In genomic region chr2:148970393-148970792, GRCh38 we compare ENCODE assay signal across 30 cellular contexts.
"Had no signal": no experiment of that assay in that cellular context is flagged by ENCODE, and none has a peak within 500 bp of the region (broad histone marks: within the 10 kb centered on the region; RNA-seq: fewer than 3 reads in every experiment).

No MANE protein-coding gene starts in this region.

- H3K27me3 ChIP-seq: ascending aorta, brain microvascular endothelial cell, gastrocnemius medialis, pancreas, right atrium auricular region, tibial nerve had no signal

- ATAC-seq: gastrocnemius medialis, left colon, pancreas, psoas muscle had no signal

- FAIRE-seq: endometrium, kidney, pancreas, TTC549 had no signal

- H3K4me3 Mint-ChIP-seq: activated naive CD4-positive, alpha-beta T cell treated with anti-CD3 and anti-CD28 coated beads, Interleukin-2, amount 10 ng/mL, durations not matched to agents 7 days and 5 days; activated naive CD8-positive, alpha-beta T cell treated with anti-CD3 and anti-CD28 coated beads, Interleukin-2, amount 10 ng/mL, durations not matched to agents 7 days and 5 days; dendritic cell treated with granulocyte-macrophage colony-stimulating factor and Interleukin-4, amounts not matched to agents 40 ng/mL and 50 ng/mL, for 4 days; memory B cell had no signal

- H3K27ac Mint-ChIP-seq: activated naive CD4-positive, alpha-beta T cell treated with anti-CD3 and anti-CD28 coated beads, Interleukin-2, amount 10 ng/mL, durations not matched to agents 7 days and 5 days; activated naive CD8-positive, alpha-beta T cell treated with anti-CD3 and anti-CD28 coated beads, Interleukin-2, amount 10 ng/mL, durations not matched to agents 7 days and 5 days; dendritic cell treated with granulocyte-macrophage colony-stimulating factor and Interleukin-4, amounts not matched to agents 40 ng/mL and 50 ng/mL, for 4 days; memory B cell had no signal

- H3K36me3 ChIP-seq: ascending aorta, brain microvascular endothelial cell, esophagus squamous epithelium, gastrocnemius medialis, pancreas, right atrium auricular region, tibial nerve had no signal

- H3K27me3 Mint-ChIP-seq: activated naive CD4-positive, alpha-beta T cell treated with anti-CD3 and anti-CD28 coated beads, Interleukin-2, amount 10 ng/mL, durations not matched to agents 7 days and 5 days; activated naive CD8-positive, alpha-beta T cell treated with anti-CD3 and anti-CD28 coated beads, Interleukin-2, amount 10 ng/mL, durations not matched to agents 7 days and 5 days; dendritic cell treated with granulocyte-macrophage colony-stimulating factor and Interleukin-4, amounts not matched to agents 40 ng/mL and 50 ng/mL, for 4 days; memory B cell had no signal

- H3K4me3 ChIP-seq: ascending aorta, esophagus squamous epithelium, gastrocnemius medialis, pancreas, psoas muscle, right atrium auricular region, tibial nerve had no signal

- H3K9me3 ChIP-seq: ascending aorta, esophagus squamous epithelium, gastrocnemius medialis, pancreas, psoas muscle, right atrium auricular region, tibial nerve had no signal

- H3K4me1 ChIP-seq: ascending aorta, gastrocnemius medialis, pancreas, psoas muscle, right atrium auricular region had no signal

- H3K9me3 Mint-ChIP-seq: activated naive CD4-positive, alpha-beta T cell treated with anti-CD3 and anti-CD28 coated beads, Interleukin-2, amount 10 ng/mL, durations not matched to agents 7 days and 5 days; dendritic cell treated with granulocyte-macrophage colony-stimulating factor and Interleukin-4, amounts not matched to agents 40 ng/mL and 50 ng/mL, for 4 days; memory B cell; nephron had no signal

- H3K27ac ChIP-seq: ascending aorta, brain microvascular endothelial cell, epithelial cell of prostate, esophagus squamous epithelium, gastrocnemius medialis, pancreas, psoas muscle, right atrium auricular region, tibial nerve, VCaP had no signal

- DNase-seq: activated CD4-positive, alpha-beta T cell treated with anti-CD3 and anti-CD28 coated beads for 4 hours; activated CD4-positive, alpha-beta T cell treated with anti-CD3 and anti-CD28 coated beads, Interleukin-2, amount 50 U/mL, for 4 hours; activated CD8-positive, alpha-beta memory T cell treated with anti-CD3 and anti-CD28 coated beads for 24 hours; activated CD8-positive, alpha-beta memory T cell treated with anti-CD3 and anti-CD28 coated beads, Interleukin-2, amount 50 U/mL, for 4 hours; activated gamma-delta T cell; activated naive CD4-positive, alpha-beta T cell treated with anti-CD3 and anti-CD28 coated beads, Interleukin-2, amount 10 ng/mL, durations not matched to agents 7 days and 5 days; activated naive CD8-positive, alpha-beta T cell treated with anti-CD3 and anti-CD28 coated beads, Interleukin-2, amount 10 ng/mL, durations not matched to agents 7 days and 5 days; activated T-cell treated with anti-CD3 and anti-CD28 coated beads, Interleukin-2, amount 50 U/mL, for 1 hour; brain microvascular endothelial cell; effector CD4-positive, alpha-beta T cell; esophagus squamous epithelium; gastrocnemius medialis; hippocampal formation; kidney; left colon; nucleus accumbens; pancreas; psoas muscle; stimulated activated naive CD4-positive, alpha-beta T cell treated with Interleukin-2 at 50 U/mL for 16 hours; T-helper 9 cell had no signal

- H3K36me3 Mint-ChIP-seq: activated naive CD4-positive, alpha-beta T cell treated with anti-CD3 and anti-CD28 coated beads, Interleukin-2, amount 10 ng/mL, durations not matched to agents 7 days and 5 days had no signal
